ENCODE assay signal across 14 cellular contexts in genomic region chr6:108667984-108668383, GRCh38.
DNase-seq lines count a peak whose midpoint lies in the region; ATAC-seq, FAIRE-seq and TF ChIP-seq lines count a peak whose summit lies in the region.
"Had no signal": no experiment of that assay in that cellular context is flagged by ENCODE, and none has a peak within 500 bp of the region (broad histone marks: within the 10 kb centered on the region; RNA-seq: fewer than 3 reads in every experiment).

No MANE protein-coding gene starts in this region.

- H3K9ac ChIP-seq in K562 (ENCODE audit: insufficient read depth in 1 of 2, low read depth in 2 of 2, low read length in 2 of 2): no peak overlapping the region

- in situ Hi-C loops in K562 (cut with MboI): no loop called here

- TF ChIP-seq CTCF in K562 (IDR thresholded peaks at IDR 0.05 in 2 of 3, conservative IDR thresholded peaks at IDR 0.05 in 1 of 3; ENCODE audit: insufficient read depth in 2 of 3, low read depth in 1 of 3, low read length in 3 of 3): no peak

- TF ChIP-seq POLR2A in K562 (conservative IDR thresholded peaks at IDR 0.05): no peak

- H3K79me2 ChIP-seq in K562 (ENCODE audit: control insufficient read depth, insufficient read depth, low read length): no peaks in the 10 kb centered on the region

- no peaks in the 10 kb centered on the region for H3K27me3 ChIP-seq in K562 (ENCODE audit: control insufficient read depth in 2 of 2, insufficient read depth in 2 of 2, low read length in 2 of 2)

- CTCF ChIA-PET in K562 (lab: Yijun Ruan, JAX; ENCODE audit: low intra/inter-chr PET ratio): no interaction called here

- no peaks in the 10 kb centered on the region; a peak in 1 of 5 replicates for H3K4me1 ChIP-seq in K562 (replicated peaks in 1 of 2; ENCODE audit: control insufficient read depth in 2 of 2, insufficient read depth in 2 of 2, low read length in 2 of 2)

- H2AFZ ChIP-seq in K562 (ENCODE audit: low read depth, low read length): no peak overlapping the region

- BruUV-seq in K562 (replicated peaks; lab: Mats Ljungman, UMichigan): no TSS peak

- no peaks in the 10 kb centered on the region for H3K9me3 ChIP-seq in K562 (replicated peaks; ENCODE audit: control insufficient read depth, insufficient read depth, low read depth, low read length)

- no peak overlapping the region for H3K4me2 ChIP-seq in K562 (ENCODE audit: insufficient read depth, low read length)

- no peak for ATAC-seq in K562
- ATAC-seq in left ventricle myocardium superior: peak; percentile 34
- ATAC-seq in HG03095 (IDR thresholded peaks at IDR 0.05; ENCODE audit: unreplicated experiment): no peak
- ATAC-seq in HG03342 (IDR thresholded peaks at IDR 0.05; ENCODE audit: unreplicated experiment): no peak
- ATAC-seq: activated T-cell treated with anti-CD3 and anti-CD28 coated beads, Interleukin-2, amount 50 U/mL, for 4 hours had no signal

- H3K27ac ChIP-seq in K562 (ENCODE audit: extremely low read depth, low read depth, low read length): no peak overlapping the region

- POLR2A ChIA-PET in K562 (lab: Yijun Ruan, JAX): interaction anchor here (0.7 to 1.2 kb wide), 2 partner anchors 19 to 91 kb away, joined by 3 to 5 read pairs; no protein-coding TSS in a partner anchor

- H3K4me3 ChIP-seq in K562: no peak overlapping the region

- intact Hi-C loops in K562 (cut with micrococcal nuclease): no loop called here
- intact Hi-C loops in left ventricle myocardium superior (cut with micrococcal nuclease): no loop called here

- H4K20me1 ChIP-seq in K562 (replicated peaks; ENCODE audit: control insufficient read depth, insufficient read depth, low read length): peaks cover 9% of the 10 kb centered on the region; the same call in 1 of the 2 replicates

- no peaks in the 10 kb centered on the region for H3K9me1 ChIP-seq in K562 (ENCODE audit: control insufficient read depth, insufficient read depth, low read length)

- DNase-seq in GM03348 (ENCODE audit: low spot score) (peak; percentile 45), K562 (ENCODE audit: extremely low read depth in 1 of 4, low spot score in 3 of 4) (no peak), left ventricle myocardium superior (no peak), pons (ENCODE audit: low spot score) (peak; percentile 66), activated gamma-delta T cell (lab: John Stamatoyannopoulos, UW) (no peak)
- DNase-seq in activated CD8-positive, alpha-beta memory T cell treated with anti-CD3 and anti-CD28 coated beads, Interleukin-2, amount 50 U/mL, for 4 hours: no peak
- DNase-seq: activated CD4-positive, CD25-positive, alpha-beta regulatory T cell treated with anti-CD3 and anti-CD28 coated beads, Interleukin-2, amount 50 U/mL, for 72 hours; activated T-cell treated with anti-CD3 and anti-CD28 coated beads, Interleukin-2, amount 50 U/mL, for 4 hours; HFFc6; NCI-H1694; stimulated activated CD4-positive, alpha-beta T cell treated with anti-CD3 and anti-CD28 coated beads, Interleukin-2, amount 100 ng/mL, for 24 hours had no signal

- 56% methylated on average over 6 of the region's 6 CpGs for WGBS in K562 (ENCODE audit: insufficient coverage, low coverage, missing lambda C conversion rate)

- no peak for TF ChIP-seq RAD21 in K562 (CRISPR knock-in tag; conservative IDR thresholded peaks at IDR 0.05 in 1 of 2, IDR thresholded peaks at IDR 0.05 in 1 of 2)

- FAIRE-seq in K562 (lab: Jason Lieb, UNC): no peak
- FAIRE-seq: keratinocyte had no signal

- TF ChIP-seq EP300 in K562 (IDR thresholded peaks at IDR 0.05; ENCODE audit: low read length): no peak

- 0 out of 3 replicates have a peak, but pooled peaks cover 3% of the 10 kb centered on the region for H3K36me3 ChIP-seq in K562 (ENCODE audit: control insufficient read depth, insufficient read depth, low read length)

TF ChIP-seq in K562, 482 proteins besides CTCF, POLR2A, EP300 and RAD21:
- TF ChIP-seq ZBTB33 (CRISPR knock-in tag; IDR thresholded peaks at IDR 0.05) (0 out of 2 replicates have a peak, but pooled peaks have one; percentile 36), THRAP3 (IDR thresholded peaks at IDR 0.05; ENCODE audit: borderline replicate concordance) (no peak), USF2 (CRISPR knock-in tag; IDR thresholded peaks at IDR 0.05) (peak; percentile 23; the same call in 1 of the 2 replicates), TFE3 (CRISPR knock-in tag; IDR thresholded peaks at IDR 0.05) (peak; percentile 75), COPS2 (conservative IDR thresholded peaks at IDR 0.05) (no peak), TFAP4 (CRISPR knock-in tag; IDR thresholded peaks at IDR 0.05; ENCODE audit: borderline replicate concordance) (no peak), SAP30 (IDR thresholded peaks at IDR 0.05; ENCODE audit: borderline replicate concordance, insufficient read depth, low read depth, low read length, poor library complexity, severe bottlenecking) (no peak)

Comparison
In these comparisons a context has a peak if more than half of its experiments do, and no peak if none do; other contexts are left out.
1. DNase-seq: peak in GM03348 (single experiment) and pons (single experiment); none in K562 (0 of 4), left ventricle myocardium superior (single experiment), activated CD8-positive, alpha-beta memory T cell treated with anti-CD3 and anti-CD28 coated beads, Interleukin-2, amount 50 U/mL, for 4 hours (single experiment) and activated gamma-delta T cell (single experiment).